ENCODE assay signal across 9 cellular contexts in genomic region chr11:130449996-130450419, GRCh38. TPM values are rescaled to one million over a fixed set of nuclear protein-coding genes. Genes with fewer than 3 reads are reported as not detected.
A peak's percentile ranks its signal among the peaks of the same experiment; 100 is the strongest.
DNase-seq lines count a peak whose midpoint lies in the region; ATAC-seq and TF ChIP-seq lines count a peak whose summit lies in the region.
"Had no signal": no experiment of that assay in that cellular context is flagged by ENCODE, and none has a peak within 500 bp of the region (broad histone marks: within the 10 kb centered on the region; RNA-seq: fewer than 3 reads in every experiment).

No MANE protein-coding gene starts in this region.

- peak overlapping the region; percentile 93 for H3K27ac Mint-ChIP-seq in osteocyte (ENCODE audit: unreplicated experiment)

- POLR2A ChIA-PET in RWPE1 (lab: Yijun Ruan, JAX; ENCODE audit: low non-redundant PET) = no interaction called here

- no peak overlapping the region for H3K4me3 ChIP-seq in BE2C (ENCODE audit: low read depth, low read length)
- H3K4me3 ChIP-seq in WERI-Rb-1 (ENCODE audit: low read depth, low read length) = peak overlapping the region; percentile 49
- H3K4me3 ChIP-seq in cardiac muscle cell = peak overlapping the region; percentile 59

- H3K9me3 Mint-ChIP-seq in osteocyte (ENCODE audit: unreplicated experiment) = no peaks in the 10 kb centered on the region
- no peaks in the 10 kb centered on the region for H3K9me3 Mint-ChIP-seq in activated T-cell treated with anti-CD3 and anti-CD28 coated beads, Interleukin-2, amount 50 U/mL, for 4 hours

- TF ChIP-seq CTCF in BE2C (IDR thresholded peaks at IDR 0.05; ENCODE audit: low read depth, low read length) = peak; percentile 21
- TF ChIP-seq CTCF in WERI-Rb-1 (IDR thresholded peaks at IDR 0.05; ENCODE audit: low read depth, low read length) = peak; percentile 91
- TF ChIP-seq CTCF in cardiac muscle cell (IDR thresholded peaks at IDR 0.05; ENCODE audit: low read depth, low read length) = peak; percentile 76
- peak; percentile 66 for TF ChIP-seq CTCF in osteocyte (IDR thresholded peaks at IDR 0.05)
- no peak for TF ChIP-seq CTCF in RWPE1 (conservative IDR thresholded peaks at IDR 0.05; ENCODE audit: low read depth)

- H3K27me3 Mint-ChIP-seq in osteocyte (ENCODE audit: unreplicated experiment) = no peaks in the 10 kb centered on the region
- H3K27me3 Mint-ChIP-seq in activated T-cell treated with anti-CD3 and anti-CD28 coated beads, Interleukin-2, amount 50 U/mL, for 4 hours (ENCODE audit: low read depth) = peaks cover 51% of the 10 kb centered on the region

- no peaks in the 10 kb centered on the region for H3K36me3 ChIP-seq in BE2C
- no peaks in the 10 kb centered on the region for H3K36me3 ChIP-seq in WERI-Rb-1
- no peaks in the 10 kb centered on the region for H3K36me3 ChIP-seq in cardiac muscle cell

- CTCF ChIA-PET in RWPE1 (lab: Yijun Ruan, JAX) = interaction anchor here (1.0 kb wide), 1 partner anchor 445 kb away, joined by 4 read pairs; no protein-coding TSS in a partner anchor

- H3K9me3 ChIP-seq in BE2C (no peaks in the 10 kb centered on the region), WERI-Rb-1 (ENCODE audit: severe bottlenecking) (no peaks in the 10 kb centered on the region), cardiac muscle cell (ENCODE audit: low read depth) (no peaks in the 10 kb centered on the region)

- no peak for ATAC-seq in GM19351 (IDR thresholded peaks at IDR 0.05; ENCODE audit: unreplicated experiment)
- no peak for ATAC-seq in activated T-cell treated with anti-CD3 and anti-CD28 coated beads, Interleukin-2, amount 50 U/mL, for 4 hours

- H3K27me3 ChIP-seq in BE2C (peaks cover 40% of the 10 kb centered on the region), WERI-Rb-1 (ENCODE audit: insufficient read depth, low read depth, severe bottlenecking) (no peaks in the 10 kb centered on the region), cardiac muscle cell (no peaks in the 10 kb centered on the region)

- H3K36me3 Mint-ChIP-seq in osteocyte (ENCODE audit: unreplicated experiment) = peaks cover 28% of the 10 kb centered on the region
- H3K36me3 Mint-ChIP-seq in activated T-cell treated with anti-CD3 and anti-CD28 coated beads, Interleukin-2, amount 50 U/mL, for 4 hours (ENCODE audit: insufficient read depth) = no peaks in the 10 kb centered on the region

- H3K27ac ChIP-seq in WERI-Rb-1 (no peak overlapping the region), cardiac muscle cell (peak overlapping the region; percentile 49), RWPE1 (no peak overlapping the region)

- H3K4me1 Mint-ChIP-seq in osteocyte (ENCODE audit: unreplicated experiment) = peaks cover 53% of the 10 kb centered on the region
- H3K4me1 Mint-ChIP-seq in activated T-cell treated with anti-CD3 and anti-CD28 coated beads, Interleukin-2, amount 50 U/mL, for 4 hours (ENCODE audit: low read depth) = peaks cover 5% of the 10 kb centered on the region

- DNase-seq in BE2C (no peak), WERI-Rb-1 (peak; percentile 89), cardiac muscle cell (ENCODE audit: low read depth in 1 of 2, low spot score in 1 of 2) (peak; percentile 94 to 95), osteocyte (ENCODE audit: extremely low spot score, unreplicated experiment) (peak; percentile 89), RWPE1 (ENCODE audit: low spot score) (no peak), AG08395 (ENCODE audit: low spot score) (no peak)
- DNase-seq in activated T-cell treated with anti-CD3 and anti-CD28 coated beads, Interleukin-2, amount 50 U/mL, for 4 hours = no peak

- H3K4me3 Mint-ChIP-seq in osteocyte (ENCODE audit: unreplicated experiment) = peak overlapping the region; percentile 98
- no peak overlapping the region for H3K4me3 Mint-ChIP-seq in activated T-cell treated with anti-CD3 and anti-CD28 coated beads, Interleukin-2, amount 50 U/mL, for 4 hours

- peaks cover 8% of the 10 kb centered on the region for H3K4me1 ChIP-seq in BE2C
- H3K4me1 ChIP-seq in cardiac muscle cell (ENCODE audit: low read depth) = peaks cover 24% of the 10 kb centered on the region

RNA-seq across cellular contexts. Expression of gene ADAMTS15, which starts 1.6 kb away (rescaled TPM):
- polyA plus RNA-seq in BE2C (2012; ENCODE audit: insufficient read depth, insufficient read length, low read depth) = 0.99 TPM
- total RNA-seq in cardiac muscle cell (12.9 and 13.0 TPM in 2 replicates), osteocyte (78.8 and 81.6 TPM in 2 replicates)
- 2.2 and 2.4 TPM in 2 replicates for polyA plus RNA-seq in cardiac muscle cell
- total RNA-seq in activated T-cell treated with anti-CD3 and anti-CD28 coated beads, Interleukin-2, amount 50 U/mL, for 4 hours = not detected

RNA-seq across cellular contexts. Expression of gene ADAMTS8, which starts 21.6 kb away (rescaled TPM):
- polyA plus RNA-seq in BE2C (2012; ENCODE audit: insufficient read depth, insufficient read length, low read depth) = not detected
- total RNA-seq in cardiac muscle cell = 3.1 and 6.6 TPM in 2 replicates
- polyA plus RNA-seq in cardiac muscle cell = 3.8 and 4.0 TPM in 2 replicates
- total RNA-seq in osteocyte = 0.19 and 0.31 TPM in 2 replicates
- total RNA-seq in activated T-cell treated with anti-CD3 and anti-CD28 coated beads, Interleukin-2, amount 50 U/mL, for 4 hours = under 1 TPM in 1 of 3 donors, not detected in 2; 0.08 TPM
- total RNA-seq: HT1080 had no signal

Comparison
In these comparisons a context has a peak if more than half of its experiments do, and no peak if none do; other contexts are left out.
1. DNase-seq: peak in WERI-Rb-1 (single experiment), cardiac muscle cell (2 of 2) and osteocyte (single experiment); none in BE2C (single experiment), RWPE1 (single experiment), activated T-cell treated with anti-CD3 and anti-CD28 coated beads, Interleukin-2, amount 50 U/mL, for 4 hours (single experiment) and AG08395 (single experiment).
2. RNA of gene ADAMTS15, which starts 1.6 kb away (total RNA-seq): 78.8 to 81.6 TPM in osteocyte and 12.9 to 13.0 TPM in cardiac muscle cell; not detected in activated T-cell treated with anti-CD3 and anti-CD28 coated beads, Interleukin-2, amount 50 U/mL, for 4 hours; every median in the first group is over 10 times any median in the second.